In genomic region chr2:218995972-218996644, GRCh38 we compare ENCODE assay signal across 8 cellular contexts.
DNase-seq lines count a peak whose midpoint lies in the region; TF ChIP-seq lines count a peak whose summit lies in the region.

No MANE protein-coding gene starts in this region.

- no peaks in the 10 kb centered on the region for H3K36me3 ChIP-seq in mucosa of rectum (ENCODE audit: control insufficient read depth in 2 of 2, insufficient read depth in 2 of 2, low read length in 2 of 2)

- TF ChIP-seq POLR2A in erythroblast (IDR thresholded peaks at IDR 0.05; ENCODE audit: low read length), result no peak

- no peaks in the 10 kb centered on the region for H3K9me3 ChIP-seq in mucosa of rectum (ENCODE audit: control insufficient read depth in 2 of 2, low read length in 2 of 2)

- H3K27me3 ChIP-seq in mucosa of rectum (ENCODE audit: control insufficient read depth in 2 of 2, insufficient read depth in 2 of 2, low read length in 2 of 2), result peaks cover 42 to 50% of the 10 kb centered on the region in 2 donors

- H3K9ac ChIP-seq in mucosa of rectum (ENCODE audit: low read depth in 1 of 2, low read length in 2 of 2), result peak overlapping the region; percentile 43 to 81

- DNase-seq in HUDEP-2 (lab: John Stamatoyannopoulos, UW; ENCODE audit: unreplicated experiment in 76 of 76), result peak in 67 of 76 experiments; percentile 13 to 87 (median 65)
- peak; percentile 70 for DNase-seq in NOMO-1 treated with DMSO at 0.1 percent for 48 hours (lab: John Stamatoyannopoulos, UW; ENCODE audit: unreplicated experiment)
- peak; percentile 71 for DNase-seq in activated T-cell treated with anti-CD3 and anti-CD28 coated beads for 1 hour (ENCODE audit: low read depth)
- DNase-seq in erythroblast (lab: John Stamatoyannopoulos, UW), result peak; percentile 78 to 87
- peak; percentile 72 for DNase-seq in stimulated activated CD8-positive, alpha-beta memory T cell treated with anti-CD3 and anti-CD28 coated beads, Interleukin-4, amount 100 ng/mL, for 24 hours (ENCODE audit: low read depth)
- no peak for DNase-seq in OCI-M2 (lab: John Stamatoyannopoulos, UW; ENCODE audit: unreplicated experiment)

- H3K27ac ChIP-seq in mucosa of rectum (ENCODE audit: low read depth in 2 of 2, low read length in 2 of 2), result peak overlapping the region; percentile 29 to 83

- H3K4me1 ChIP-seq in mucosa of rectum (ENCODE audit: control insufficient read depth in 2 of 2, insufficient read depth in 2 of 2, low read length in 2 of 2), result peaks cover 16 to 38% of the 10 kb centered on the region in 2 donors

- TF ChIP-seq CTCF in GM12874 (IDR thresholded peaks at IDR 0.05; ENCODE audit: insufficient read depth, low read depth, low read length), result peak; percentile 90

- H3K4me3 ChIP-seq in mucosa of rectum (ENCODE audit: low read length in 2 of 2), result peak overlapping the region; percentile 50 to 65
